ENCODE assay signal across 14 cellular contexts in the genomic region with DNA sequence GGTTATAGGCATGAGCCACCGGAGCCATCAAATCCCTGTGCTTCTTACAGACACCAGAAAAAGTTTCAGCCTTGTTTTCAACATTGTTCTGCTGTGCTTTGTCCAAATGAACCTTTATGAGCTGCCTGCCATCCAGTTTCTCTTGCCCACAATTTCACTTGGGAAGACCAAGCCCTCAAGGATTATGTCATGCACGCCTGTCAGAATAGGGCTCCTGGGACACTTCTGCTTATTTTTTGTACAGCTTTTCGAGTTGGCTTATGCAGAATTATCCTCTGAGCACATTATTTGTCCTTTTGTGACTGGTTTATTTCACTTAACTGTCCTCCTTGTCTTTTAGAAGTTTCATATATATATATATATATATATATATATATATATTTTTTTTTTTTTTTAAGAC. TPM values are rescaled to one million over a fixed set of nuclear protein-coding genes. Genes with fewer than 3 reads are reported as not detected.
DNase-seq lines count a peak whose midpoint lies in the region; ATAC-seq and TF ChIP-seq lines count a peak whose summit lies in the region.
"Had no signal": no experiment of that assay in that cellular context is flagged by ENCODE, and none has a peak within 500 bp of the region (broad histone marks: within the 10 kb centered on the region; RNA-seq: fewer than 3 reads in every experiment).

No MANE protein-coding gene starts in this region.

- POLR2A ChIA-PET in OCI-LY7 (lab: Charles Lee), result interaction anchor here (0.7 to 1.0 kb wide), 2 partner anchors 14 to 68 kb away, joined by 3 to 5 read pairs; no protein-coding TSS in a partner anchor

- H3K4me1 ChIP-seq in OCI-LY7 (ENCODE audit: insufficient read depth, low read length, poor library complexity, severe bottlenecking) (peaks cover 16% of the 10 kb centered on the region), right atrium auricular region (peaks cover 0 to 28% of the 10 kb centered on the region in 2 donors), aorta (ENCODE audit: control insufficient read depth in 1 of 2, insufficient read depth in 2 of 2, low read length in 2 of 2) (peaks cover 3% of the 10 kb centered on the region in 2 donors), uterus (peaks cover 0 to 7% of the 10 kb centered on the region in 2 donors)

- intact Hi-C loops in natural killer cell (cut with micrococcal nuclease), result no loop called here
- intact Hi-C loops in OCI-LY7 (cut with micrococcal nuclease; ENCODE audit: unreplicated experiment), result no loop called here
- intact Hi-C loops in aorta (cut with DNase I), result no loop called here
- intact Hi-C loops in uterus (cut with DNase I; ENCODE audit: low total_unique reads), result no loop called here

- H3K4me3 Mint-ChIP-seq in natural killer cell, result no peak overlapping the region
- no peak overlapping the region for H3K4me3 Mint-ChIP-seq in natural killer cell treated with Interleukin-12 subunit alpha and Interleukin-12 subunit beta and Interleukin-15 and Interleukin-18, amount 100 ng/mL, for 72 hours
- H3K4me3 Mint-ChIP-seq: neural crest cell, type B pancreatic cell had no signal

- peaks cover 14% of the 10 kb centered on the region; the same call in 1 of the 2 replicates for H4K20me1 ChIP-seq in OCI-LY7 (ENCODE audit: insufficient read depth, low read length)

- H3K4me2 ChIP-seq in OCI-LY7 (ENCODE audit: low read length), result peak overlapping the region; percentile 58

- peaks cover 86% of the 10 kb centered on the region for H3K79me2 ChIP-seq in OCI-LY7 (ENCODE audit: insufficient read depth, low read depth, low read length)

- H3K9me3 ChIP-seq in OCI-LY7 (ENCODE audit: low read length) (no peaks in the 10 kb centered on the region), right atrium auricular region (no peaks in the 10 kb centered on the region), aorta (ENCODE audit: control insufficient read depth, low read length) (no peaks in the 10 kb centered on the region), uterus (no peaks in the 10 kb centered on the region)

- DNase-seq in natural killer cell, result no peak
- DNase-seq in natural killer cell treated with Interleukin-12 subunit alpha and Interleukin-12 subunit beta and Interleukin-15 and Interleukin-18, amount 100 ng/mL, for 72 hours (ENCODE audit: low spot score), result no peak
- DNase-seq in OCI-LY7 (ENCODE audit: low spot score), result no peak
- DNase-seq in right atrium auricular region (ENCODE audit: low spot score), result peak; percentile 54
- DNase-seq in aorta, result no peak
- no peak for DNase-seq in activated CD4-positive, alpha-beta T cell treated with anti-CD3 and anti-CD28 coated beads, Interleukin-2, amount 50 U/mL, for 48 hours
- DNase-seq in uterus, result no peak
- DNase-seq: activated CD4-positive, alpha-beta T cell treated with anti-CD3 and anti-CD28 coated beads, Interleukin-2, amount 50 U/mL, for 4 hours; activated effector memory CD4-positive, alpha-beta T cell treated with Interleukin-2 at 50 U/mL for 16 hours; NCI-H2171 treated with DMSO at 0.1 percent for 48 hours; right cardiac atrium had no signal

- H3K27me3 Mint-ChIP-seq in natural killer cell (ENCODE audit: low read depth in 2 of 2), result no peaks in the 10 kb centered on the region
- H3K27me3 Mint-ChIP-seq in natural killer cell treated with Interleukin-12 subunit alpha and Interleukin-12 subunit beta and Interleukin-15 and Interleukin-18, amount 100 ng/mL, for 72 hours, result no peaks in the 10 kb centered on the region
- H3K27me3 Mint-ChIP-seq: type B pancreatic cell had no signal

- CTCF ChIA-PET in OCI-LY7 (lab: Charles Lee; ENCODE audit: unreplicated experiment), result no interaction called here

- H3K4me3 ChIP-seq in OCI-LY7 (ENCODE audit: low read depth, low read length, poor library complexity, severe bottlenecking) (peak overlapping the region; percentile 6), right atrium auricular region (no peak overlapping the region), aorta (ENCODE audit: low read length in 2 of 2) (no peak overlapping the region), uterus (no peak overlapping the region)

- TF ChIP-seq CTCF in natural killer cell (IDR thresholded peaks at IDR 0.05) (no peak), OCI-LY7 (conservative IDR thresholded peaks at IDR 0.05; ENCODE audit: low read length) (no peak), right atrium auricular region (IDR thresholded peaks at IDR 0.05) (no peak), uterus (IDR thresholded peaks at IDR 0.05) (no peak)

- no peaks in the 10 kb centered on the region for H3K36me3 Mint-ChIP-seq in natural killer cell
- peaks cover 5% of the 10 kb centered on the region for H3K36me3 Mint-ChIP-seq in natural killer cell treated with Interleukin-12 subunit alpha and Interleukin-12 subunit beta and Interleukin-15 and Interleukin-18, amount 100 ng/mL, for 72 hours

- H3K27me3 ChIP-seq in right atrium auricular region (no peaks in the 10 kb centered on the region), aorta (ENCODE audit: control insufficient read depth in 1 of 2, insufficient read depth in 2 of 2, low read length in 1 of 2) (no peaks in the 10 kb centered on the region), uterus (no peaks in the 10 kb centered on the region)

- no peak overlapping the region for H2AFZ ChIP-seq in OCI-LY7 (ENCODE audit: low read length)

- TF ChIP-seq POLR2A in uterus (IDR thresholded peaks at IDR 0.05), result no peak

- no peak for ATAC-seq in natural killer cell
- no peak for ATAC-seq in natural killer cell treated with Interleukin-12 subunit alpha and Interleukin-12 subunit beta and Interleukin-15 and Interleukin-18, amount 100 ng/mL, for 72 hours
- ATAC-seq in aorta (ENCODE audit: low FRiP score), result peak; percentile 23
- no peak for ATAC-seq in HG02973 (IDR thresholded peaks at IDR 0.05; ENCODE audit: unreplicated experiment)

- peak overlapping the region; percentile 31 to 38 for H3K27ac Mint-ChIP-seq in natural killer cell
- no peak overlapping the region for H3K27ac Mint-ChIP-seq in natural killer cell treated with Interleukin-12 subunit alpha and Interleukin-12 subunit beta and Interleukin-15 and Interleukin-18, amount 100 ng/mL, for 72 hours
- H3K27ac Mint-ChIP-seq: type B pancreatic cell had no signal

- no peaks in the 10 kb centered on the region for H3K9me3 Mint-ChIP-seq in natural killer cell
- H3K9me3 Mint-ChIP-seq in natural killer cell treated with Interleukin-12 subunit alpha and Interleukin-12 subunit beta and Interleukin-15 and Interleukin-18, amount 100 ng/mL, for 72 hours, result no peaks in the 10 kb centered on the region
- H3K9me3 Mint-ChIP-seq: neural crest cell, type B pancreatic cell had no signal

- H3K27ac ChIP-seq in OCI-LY7 (ENCODE audit: low read depth, low read length, poor library complexity, severe bottlenecking) (no peak overlapping the region), right atrium auricular region (no peak overlapping the region), aorta (ENCODE audit: low read depth in 1 of 2, low read length in 2 of 2) (peak overlapping the region in 1 of 2 donors; percentile 68), uterus (no peak overlapping the region)

- H3K36me3 ChIP-seq in OCI-LY7 (ENCODE audit: insufficient read depth, low read length) (peaks cover 40% of the 10 kb centered on the region), right atrium auricular region (no peaks in the 10 kb centered on the region), aorta (ENCODE audit: control insufficient read depth in 1 of 2, insufficient read depth in 2 of 2, low read length in 1 of 2) (no peaks in the 10 kb centered on the region), uterus (no peaks in the 10 kb centered on the region)

- H3K9me2 ChIP-seq in OCI-LY7 (ENCODE audit: insufficient read depth, low read length), result no peaks in the 10 kb centered on the region

- H3K4me1 Mint-ChIP-seq in natural killer cell, result peaks cover 43 to 49% of the 10 kb centered on the region in 2 donors
- H3K4me1 Mint-ChIP-seq in natural killer cell treated with Interleukin-12 subunit alpha and Interleukin-12 subunit beta and Interleukin-15 and Interleukin-18, amount 100 ng/mL, for 72 hours (ENCODE audit: low read depth in 2 of 2), result peaks cover 36 to 47% of the 10 kb centered on the region in 2 donors

- WGBS in aorta, 2 donors, result 36 to 42% methylated on average over 3 of the region's 3 CpGs

- BruUV-seq in OCI-LY7 (replicated peaks; lab: Mats Ljungman, UMichigan), result no TSS peak

RNA-seq across cellular contexts. Expression of a gene that starts 16.2 kb away (rescaled TPM):
- total RNA-seq in natural killer cell (10 to 100 TPM; 38.0 to 53.9 (median 43.6) TPM), OCI-LY7 (2022) (88.0 and 93.8 TPM in 2 replicates), right atrium auricular region (10 to 100 TPM; 16.7 to 23.8 TPM), aorta (10 to 100 TPM; 56.8 to 59.5 TPM), uterus (100 to 1,000 TPM in 1 of 4 donors, 10 to 100 TPM in 3; 38.8 to 142 (median 61.5) TPM)
- total RNA-seq in natural killer cell treated with Interleukin-12 subunit alpha and Interleukin-12 subunit beta and Interleukin-15 and Interleukin-18, amount 100 ng/mL, for 72 hours, result 10 to 100 TPM; 62.8 to 89.7 TPM
- total RNA-seq in OCI-LY7 (2014; rRNA removed; shearing (Covaris generic)), result 20.8 and 47.7 TPM in 2 replicates
- 10 to 100 TPM; 26.5 to 30.6 TPM for polyA plus RNA-seq in aorta

Comparison
In these comparisons a context has a peak if more than half of its experiments do, and no peak if none do; other contexts are left out.
1. H3K27ac Mint-ChIP-seq: peak in natural killer cell (2 of 2); none in natural killer cell treated with Interleukin-12 subunit alpha and Interleukin-12 subunit beta and Interleukin-15 and Interleukin-18, amount 100 ng/mL, for 72 hours (0 of 2).